In the genomic region with DNA sequence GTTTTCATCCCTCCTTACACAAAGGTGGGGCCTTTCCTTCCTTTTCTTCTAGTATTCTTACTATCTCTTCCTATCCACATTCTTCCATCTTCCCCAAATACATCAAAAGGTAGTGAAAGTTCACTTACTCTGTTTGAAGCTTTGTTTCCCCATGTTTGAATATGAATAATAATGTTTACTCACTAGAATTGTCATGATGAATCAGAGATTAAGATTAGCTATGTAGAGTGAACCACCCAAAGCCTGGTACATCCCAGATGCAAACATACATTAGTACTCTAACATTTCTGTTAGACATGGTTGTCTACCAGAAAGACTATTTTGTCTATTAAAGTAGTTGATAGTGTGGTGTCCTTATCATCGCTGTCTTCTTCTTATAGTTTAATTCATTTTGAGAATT, we compare ENCODE assay signal across 27 cellular contexts.
"Had no signal": no experiment of that assay in that cellular context is flagged by ENCODE, and none has a peak within 500 bp of the region (broad histone marks: within the 10 kb centered on the region; RNA-seq: fewer than 3 reads in every experiment).

No MANE protein-coding gene starts in this region.

- H3K4me1 ChIP-seq: adrenal gland, body of pancreas, Peyer's patch had no signal

- H3K27ac ChIP-seq: adrenal gland, body of pancreas, Peyer's patch had no signal

- DNase-seq: activated CD4-positive, alpha-beta memory T cell treated with anti-CD3 and anti-CD28 coated beads for 36 hours; activated CD4-positive, alpha-beta T cell treated with anti-CD3 and anti-CD28 coated beads for 4 hours; activated CD4-positive, alpha-beta T cell treated with anti-CD3 and anti-CD28 coated beads, Interleukin-2, amount 50 U/mL, for 1 hour; activated CD8-positive, alpha-beta memory T cell treated with anti-CD3 and anti-CD28 coated beads, Interleukin-2, amount 50 U/mL, for 4 hours; activated gamma-delta T cell treated with Interleukin-2 at 50 U/mL for 16 hours; activated naive CD4-positive, alpha-beta T cell treated with anti-CD3 and anti-CD28 coated beads for 36 hours; activated T-cell treated with anti-CD3 and anti-CD28 coated beads for 4 hours; activated T-cell treated with anti-CD3 and anti-CD28 coated beads, Interleukin-2, amount 50 U/mL, for 4 hours; adrenal gland; body of pancreas; central memory CD4-positive, alpha-beta T cell; Kasumi-1; MG63; NCI-H1048; NCI-H1436 treated with DMSO at 0.1 percent for 48 hours; NCI-H1694 treated with DMSO at 0.1 percent for 48 hours; NCI-H2029; NCI-H345; NCI-H524 treated with DMSO at 0.1 percent for 48 hours; Peyer's patch; Right ventricle myocardium superior; RPMI8226 had no signal

- ATAC-seq: activated CD4-positive, CD25-positive, alpha-beta regulatory T cell treated with anti-CD3 and anti-CD28 coated beads, Interleukin-2, amount 50 U/mL, for 24 hours; activated naive CD4-positive, alpha-beta T cell treated with anti-CD3 and anti-CD28 coated beads, Interleukin-2, amount 50 U/mL, for 72 hours; activated T-cell treated with anti-CD3 and anti-CD28 coated beads, Interleukin-2, amount 50 U/mL, for 4 hours; body of pancreas; WTC11 had no signal

- H3K27me3 ChIP-seq: adrenal gland, body of pancreas, MG63, Peyer's patch had no signal

- H3K9me3 ChIP-seq: adrenal gland, body of pancreas, MG63, Peyer's patch had no signal

- H3K36me3 ChIP-seq: adrenal gland, MG63, Peyer's patch had no signal

- H3K4me3 ChIP-seq: adrenal gland, body of pancreas, MG63, Peyer's patch had no signal

- FAIRE-seq: astrocyte, TTC549 had no signal
